8 cellular contexts compared by ENCODE assay signal in genomic region chr5:154937186-154937717, GRCh38. TPM values are rescaled to one million over a fixed set of nuclear protein-coding genes. Genes with fewer than 3 reads are reported as not detected.
A peak's percentile ranks its signal among the peaks of the same experiment; 100 is the strongest.
DNase-seq lines count a peak whose midpoint lies in the region; ATAC-seq, FAIRE-seq and TF ChIP-seq lines count a peak whose summit lies in the region.

No MANE protein-coding gene starts in this region.

- DNase-seq in LHCN-M2 (ENCODE audit: low read depth): peak; percentile 18
- DNase-seq in colonic mucosa: no peak
- no peak for DNase-seq in naive thymus-derived CD8-positive, alpha-beta T cell
- DNase-seq in SHP77 treated with DMSO at 0.1 percent for 48 hours (lab: John Stamatoyannopoulos, UW): no peak
- DNase-seq in D721Med (ENCODE audit: insufficient read length, low spot score): no peak

- FAIRE-seq in D721Med (lab: Jason Lieb, UNC): no peak

- peaks cover 7 to 27% (median 9%) of the 10 kb centered on the region in 3 donors for H3K36me3 Mint-ChIP-seq in naive thymus-derived CD8-positive, alpha-beta T cell

- intact Hi-C loops in colonic mucosa (cut with DNase I): no loop called here

- H3K4me3 ChIP-seq in BLaER1 treated with 17β-estradiol and CSF1 and Interleukin-3, amounts not matched to agents 10 nM and 100 nM: peak overlapping the region; percentile 76 to 98 (median 90)
- peak overlapping the region; percentile 98 for H3K4me3 ChIP-seq in colonic mucosa

- H3K4me1 ChIP-seq in BLaER1 treated with 17β-estradiol and CSF1 and Interleukin-3, amounts not matched to agents 10 nM and 100 nM: peaks cover 24 to 46% (median 39%) of the 10 kb centered on the region in 10 experiments
- H3K4me1 ChIP-seq in colonic mucosa: peaks cover 6% of the 10 kb centered on the region

- peak overlapping the region; percentile 86 to 93 (median 90) for H3K4me3 Mint-ChIP-seq in naive thymus-derived CD8-positive, alpha-beta T cell

- no peaks in the 10 kb centered on the region for H3K9me3 ChIP-seq in BLaER1 treated with 17β-estradiol and CSF1 and Interleukin-3, amounts not matched to agents 10 nM and 100 nM (replicated peaks in 1 of 11)
- no peaks in the 10 kb centered on the region for H3K9me3 ChIP-seq in colonic mucosa

- H3K9me3 Mint-ChIP-seq in naive thymus-derived CD8-positive, alpha-beta T cell: no peaks in the 10 kb centered on the region

- POLR2A ChIA-PET in naive thymus-derived CD8-positive, alpha-beta T cell (lab: Charles Lee): interaction anchor here (1.1 to 1.7 kb wide), 2 partner anchors 35 to 80 kb away, joined by 3 to 6 read pairs; no protein-coding TSS in a partner anchor

- H3K9ac ChIP-seq in BLaER1 treated with 17β-estradiol and CSF1 and Interleukin-3, amounts not matched to agents 10 nM and 100 nM: peak overlapping the region; percentile 81 to 96 (median 89)
- H3K9ac ChIP-seq in colonic mucosa (ENCODE audit: low read depth in 2 of 2, low read length in 2 of 2): peak overlapping the region; percentile 65 to 95

- TF ChIP-seq CTCF in colonic mucosa (IDR thresholded peaks at IDR 0.05) (no peak), D721Med (IDR thresholded peaks at IDR 0.05; ENCODE audit: insufficient read depth, missing control alignments) (no peak)

- peaks cover 23 to 61% (median 57%) of the 10 kb centered on the region in 4 donors for H3K4me1 Mint-ChIP-seq in naive thymus-derived CD8-positive, alpha-beta T cell

- H3K4me2 ChIP-seq in BLaER1 treated with 17β-estradiol and CSF1 and Interleukin-3, amounts not matched to agents 10 nM and 100 nM: peak overlapping the region; percentile 86 to 97 (median 91)

- peaks cover 0 to 4% (median 0%) of the 10 kb centered on the region in 5 donors for H3K27me3 Mint-ChIP-seq in naive thymus-derived CD8-positive, alpha-beta T cell

- H3K36me3 ChIP-seq in BLaER1 treated with 17β-estradiol and CSF1 and Interleukin-3, amounts not matched to agents 10 nM and 100 nM: peaks cover 8 to 43% (median 36%) of the 10 kb centered on the region in 11 experiments; a peak in 20 of 22 replicates
- no peaks in the 10 kb centered on the region for H3K36me3 ChIP-seq in colonic mucosa

- peak overlapping the region in 7 of 10 donors; percentile 49 to 94 (median 85) for H3K27ac Mint-ChIP-seq in naive thymus-derived CD8-positive, alpha-beta T cell

- no peak for ATAC-seq in naive thymus-derived CD8-positive, alpha-beta T cell
- ATAC-seq in GM19324 (IDR thresholded peaks at IDR 0.05; ENCODE audit: low FRiP score, unreplicated experiment): no peak
- ATAC-seq in HG03095 (IDR thresholded peaks at IDR 0.05; ENCODE audit: unreplicated experiment): no peak

- no peaks in the 10 kb centered on the region for H3K27me3 ChIP-seq in BLaER1 treated with 17β-estradiol and CSF1 and Interleukin-3, amounts not matched to agents 10 nM and 100 nM
- H3K27me3 ChIP-seq in colonic mucosa: no peaks in the 10 kb centered on the region

- H4K20me1 ChIP-seq in BLaER1 treated with 17β-estradiol and CSF1 and Interleukin-3, amounts not matched to agents 10 nM and 100 nM: peaks cover 0 to 24% (median 0%) of the 10 kb centered on the region in 11 experiments; a peak in 3 of 22 replicates

- peak overlapping the region; percentile 26 to 89 (median 77); a peak in 21 of 22 replicates for H3K27ac ChIP-seq in BLaER1 treated with 17β-estradiol and CSF1 and Interleukin-3, amounts not matched to agents 10 nM and 100 nM
- peak overlapping the region; percentile 43 for H3K27ac ChIP-seq in colonic mucosa

RNA-seq across cellular contexts. Expression of gene GEMIN5, which starts 0.8 kb away (rescaled TPM):
- 22.6 and 27.3 TPM in 2 replicates for total RNA-seq in LHCN-M2 (2014; rRNA removed)
- 7.9 TPM for polyA plus RNA-seq in LHCN-M2 (2012)
- 10 to 100 TPM in 1 of 2 donors, 1 to 10 TPM in 1; 6.5 to 12.1 TPM for total RNA-seq in colonic mucosa
- total RNA-seq in naive thymus-derived CD8-positive, alpha-beta T cell: 10 to 100 TPM; 16.3 to 18.7 TPM
- 10 to 100 TPM in 1 of 3 donors, 1 to 10 TPM in 2; 6.2 to 10.5 (median 9.5) TPM for polyA plus RNA-seq in naive thymus-derived CD8-positive, alpha-beta T cell

RNA-seq across cellular contexts. Expression of gene MRPL22, which starts 3.6 kb away (rescaled TPM):
- total RNA-seq in LHCN-M2 (2014; rRNA removed): 17.8 and 19.7 TPM in 2 replicates
- 52.5 TPM for polyA plus RNA-seq in LHCN-M2 (2012)
- total RNA-seq in colonic mucosa: 10 to 100 TPM; 51.4 to 62.3 TPM
- 10 to 100 TPM; 25.6 to 27.2 TPM for total RNA-seq in naive thymus-derived CD8-positive, alpha-beta T cell
- 100 to 1,000 TPM in 1 of 3 donors, 10 to 100 TPM in 2; 71.8 to 108 (median 88.8) TPM for polyA plus RNA-seq in naive thymus-derived CD8-positive, alpha-beta T cell
